In genomic region chr19:4342421-4343055, GRCh38 we compare ENCODE assay signal across 8 cellular contexts. TPM values are rescaled to one million over a fixed set of nuclear protein-coding genes. Genes with fewer than 3 reads are reported as not detected.
DNase-seq lines count a peak whose midpoint lies in the region; ATAC-seq lines count a peak whose summit lies in the region.

No MANE protein-coding gene starts in this region.

- peak; percentile 86 for ATAC-seq in GM21528 (IDR thresholded peaks at IDR 0.05; ENCODE audit: low FRiP score, unreplicated experiment)

- H3K4me3 ChIP-seq in mononuclear cell (ENCODE audit: low read length) = peak overlapping the region; percentile 73

- peaks cover 31% of the 10 kb centered on the region for H3K4me1 ChIP-seq in mononuclear cell (ENCODE audit: insufficient read depth, low read length)

- no peaks in the 10 kb centered on the region for H3K9me3 ChIP-seq in mononuclear cell (ENCODE audit: low read depth, low read length)

- peak overlapping the region; percentile 68 for H3K27ac ChIP-seq in epithelial cell of prostate

- DNase-seq in DMS 273 treated with DMSO at 0.1 percent for 48 hours (lab: John Stamatoyannopoulos, UW) (peak; percentile 99), HuH-7.5 (ENCODE audit: low spot score) (peak; percentile 97), OCI-M1 (lab: John Stamatoyannopoulos, UW) (peak; percentile 98), activated T-cell treated with anti-CD3 and anti-CD28 coated beads for 48 hours (ENCODE audit: low read depth) (peak; percentile 86), epithelial cell of prostate (ENCODE audit: low read depth, low spot score) (peak; percentile 100)
- DNase-seq in stimulated activated CD8-positive, alpha-beta memory T cell treated with anti-CD3 and anti-CD28 coated beads, Interleukin-2, amount 100 ng/mL, for 48 hours (ENCODE audit: low read depth in 2 of 2) = peak; percentile 80 to 85

- no peaks in the 10 kb centered on the region for H3K27me3 ChIP-seq in mononuclear cell (ENCODE audit: insufficient read depth, low read length)

RNA-seq across cellular contexts. Expression of gene MPND, which starts 0.8 kb away (rescaled TPM):
- total RNA-seq in mononuclear cell = 7.3 TPM

RNA-seq across cellular contexts. Expression of gene STAP2, which starts 3.9 kb away (rescaled TPM):
- total RNA-seq in mononuclear cell = 0.42 TPM

RNA-seq across cellular contexts. Expression of gene FSD1, which starts 38.1 kb away (rescaled TPM):
- total RNA-seq in mononuclear cell = 0.73 TPM

RNA-seq across cellular contexts. Expression of gene TMIGD2, which starts 40.3 kb away (rescaled TPM):
- 27.8 TPM for total RNA-seq in mononuclear cell

RNA-seq across cellular contexts. Expression of gene SH3GL1, which starts 57.8 kb away (rescaled TPM):
- total RNA-seq in mononuclear cell = 26.6 TPM

Comparison
In these comparisons a context has a peak if more than half of its experiments do, and no peak if none do; other contexts are left out.
1. Peak in every context shown above with its lines: DNase-seq, ATAC-seq, H3K4me3 ChIP-seq and H3K27ac ChIP-seq.